10 cellular contexts compared by ENCODE assay signal in genomic region chr6:341914-342831, GRCh38. TPM values are rescaled to one million over a fixed set of nuclear protein-coding genes. Genes with fewer than 3 reads are reported as not detected.
DNase-seq lines count a peak whose midpoint lies in the region; ATAC-seq, FAIRE-seq and TF ChIP-seq lines count a peak whose summit lies in the region.
"Had no signal": no experiment of that assay in that cellular context is flagged by ENCODE, and none has a peak within 500 bp of the region (broad histone marks: within the 10 kb centered on the region; RNA-seq: fewer than 3 reads in every experiment).

No MANE protein-coding gene starts in this region.

- no peaks in the 10 kb centered on the region for H4K20me1 ChIP-seq in HepG2 (ENCODE audit: insufficient read depth, low read length)

- H3K9me3 Mint-ChIP-seq in T-helper 2 cell treated with Interferon-gamma antibody and Interleukin-4, amounts not matched to agents 5 μg/mL and 100 μg/mL, for 36 hours: no peaks in the 10 kb centered on the region

- BruUV-seq in HepG2 (replicated peaks; lab: Mats Ljungman, UMichigan): no TSS peak

- peak; percentile 13; the same call in 2 of the 3 replicates for ATAC-seq in HepG2
- ATAC-seq in right lobe of liver: no peak
- ATAC-seq in HG02884 (IDR thresholded peaks at IDR 0.05; ENCODE audit: unreplicated experiment): peak; percentile 44

- intact Hi-C loops in HepG2 (cut with micrococcal nuclease; ENCODE audit: unreplicated experiment) (no loop called here), right lobe of liver (cut with DNase I) (no loop called here)

- no peak overlapping the region for H2AFZ ChIP-seq in HepG2 (ENCODE audit: low read length)

- peaks cover 16% of the 10 kb centered on the region for H3K4me1 ChIP-seq in HepG2 (ENCODE audit: insufficient read depth, low read length)
- peaks cover 0 to 25% (median 6%) of the 10 kb centered on the region in 4 donors for H3K4me1 ChIP-seq in right lobe of liver

- H3K27ac ChIP-seq in HepG2 (ENCODE audit: extremely low read length, insufficient read depth, low read length) (no peak overlapping the region), right lobe of liver (no peak overlapping the region)

- no peak overlapping the region for H3K4me2 ChIP-seq in HepG2 (ENCODE audit: low read depth, low read length)

- TF ChIP-seq EP300 in HepG2 (IDR thresholded peaks at IDR 0.05; ENCODE audit: low read depth in 2 of 2, low read length in 2 of 2) (no peak), HepG2 (CRISPR knock-in tag; IDR thresholded peaks at IDR 0.05; ENCODE audit: borderline replicate concordance) (no peak)

- H3K36me3 Mint-ChIP-seq in T-helper 2 cell treated with Interferon-gamma antibody and Interleukin-4, amounts not matched to agents 5 μg/mL and 100 μg/mL, for 36 hours (ENCODE audit: low read depth): peaks cover 2% of the 10 kb centered on the region

- H3K36me3 ChIP-seq in HepG2 (replicated peaks in 1 of 2; ENCODE audit: control insufficient read depth in 1 of 2, insufficient read depth in 2 of 2, low read length in 2 of 2) (no peaks in the 10 kb centered on the region; a peak in 1 of 5 replicates), right lobe of liver (peaks cover 0 to 5% (median 0%) of the 10 kb centered on the region in 4 donors)

- no peak for FAIRE-seq in HepG2 (lab: Jason Lieb, UNC)
- no peak for FAIRE-seq in H54 (lab: Jason Lieb, UNC)

- TF ChIP-seq CTCF in HepG2 (CRISPR knock-in tag; IDR thresholded peaks at IDR 0.05): no peak
- TF ChIP-seq CTCF in right lobe of liver (IDR thresholded peaks at IDR 0.05): no peak

- 52% methylated on average over 16 of the region's 16 CpGs for whole genome bisulfite sequencing in HepG2 (ENCODE audit: low lambda C conversion rate)
- 53% methylated on average over 16 of the region's 16 CpGs for WGBS in right lobe of liver (ENCODE audit: insufficient coverage, low coverage, low lambda C conversion rate, missing lambda C conversion rate)

- in situ Hi-C loops in HepG2 (cut with HindIII; ENCODE audit: extremely low pct_ligation_motif_present, low pct_unique_long_range_greater_than_20kb): no loop called here

- H3K27me3 ChIP-seq in HepG2 (ENCODE audit: control insufficient read depth in 1 of 2, insufficient read depth in 2 of 2, low read length in 2 of 2): no peaks in the 10 kb centered on the region
- H3K27me3 ChIP-seq in right lobe of liver: no peaks in the 10 kb centered on the region

- CTCF ChIA-PET in HepG2 (lab: Yijun Ruan, JAX; ENCODE audit: low intra/inter-chr PET ratio, low total read pairs): no interaction called here

- DNase-seq in HepG2 (ENCODE audit: low spot score) (no peak), right lobe of liver (no peak), NCI-H187 (lab: John Stamatoyannopoulos, UW) (no peak), H54 (ENCODE audit: insufficient read length, low spot score) (no peak), NCI-H82 (lab: John Stamatoyannopoulos, UW) (no peak)
- no peak for DNase-seq in T-helper 2 cell treated with Interferon-gamma antibody and Interleukin-4, amounts not matched to agents 5 μg/mL and 100 μg/mL, for 36 hours (ENCODE audit: low spot score)
- DNase-seq in activated CD4-positive, alpha-beta T cell treated with anti-CD3 and anti-CD28 coated beads for 48 hours: no peak
- DNase-seq: ACHN; activated CD4-positive, alpha-beta T cell treated with anti-CD3 and anti-CD28 coated beads, Interleukin-2, amount 50 U/mL, for 1 hour had no signal

- peak overlapping the region; percentile 37 for H3K27ac Mint-ChIP-seq in T-helper 2 cell treated with Interferon-gamma antibody and Interleukin-4, amounts not matched to agents 5 μg/mL and 100 μg/mL, for 36 hours

- H3K9me3 ChIP-seq in HepG2 (ENCODE audit: low read length) (no peaks in the 10 kb centered on the region), right lobe of liver (no peaks in the 10 kb centered on the region)

- no peaks in the 10 kb centered on the region for H3K79me2 ChIP-seq in HepG2 (ENCODE audit: insufficient read depth, low read length)

- H3K4me3 Mint-ChIP-seq in T-helper 2 cell treated with Interferon-gamma antibody and Interleukin-4, amounts not matched to agents 5 μg/mL and 100 μg/mL, for 36 hours: no peak overlapping the region

- no peak for TF ChIP-seq RAD21 in HepG2 (CRISPR knock-in tag; IDR thresholded peaks at IDR 0.05)

- H3K4me1 Mint-ChIP-seq in T-helper 2 cell treated with Interferon-gamma antibody and Interleukin-4, amounts not matched to agents 5 μg/mL and 100 μg/mL, for 36 hours (ENCODE audit: low read depth): peaks cover 47% of the 10 kb centered on the region

- no peak overlapping the region for H3K4me3 ChIP-seq in HepG2 (replicated peaks in 1 of 3; ENCODE audit: insufficient read depth in 1 of 3, low read depth in 2 of 3, low read length in 3 of 3)
- H3K4me3 ChIP-seq in right lobe of liver: no peak overlapping the region

- POLR2A ChIA-PET in HepG2 (lab: Yijun Ruan, JAX): no interaction called here

- TF ChIP-seq POLR2A in HepG2 (IDR thresholded peaks at IDR 0.05; ENCODE audit: insufficient read depth in 1 of 2, low read depth in 2 of 2, low read length in 2 of 2): no peak
- no peak for TF ChIP-seq POLR2A in right lobe of liver (IDR thresholded peaks at IDR 0.05)
- no peak for TF ChIP-seq POLR2A in H54 (IDR thresholded peaks at IDR 0.05; ENCODE audit: low read depth, low read length)

- H3K9ac ChIP-seq in HepG2 (ENCODE audit: insufficient read depth, low read depth, low read length): no peak overlapping the region

- no peaks in the 10 kb centered on the region for H3K27me3 Mint-ChIP-seq in T-helper 2 cell treated with Interferon-gamma antibody and Interleukin-4, amounts not matched to agents 5 μg/mL and 100 μg/mL, for 36 hours (ENCODE audit: low read depth)

RNA-seq across cellular contexts. Expression of gene IRF4, which starts 49.4 kb away (rescaled TPM):
- total RNA-seq in HepG2 (2016; rRNA removed; fragmentation: Illumina TruSeq; extraction: Trizol): 0.07 and 0.09 TPM in 2 replicates
- total RNA-seq in HepG2 (2016; cell fraction: cytosol; rRNA removed; fragmentation: Illumina TruSeq; extraction: Trizol; ENCODE audit: low read depth): not detected in 2 replicates
- 0.06 and 0.13 TPM in 2 replicates for total RNA-seq in HepG2 (2016; cell fraction: insoluble cytoplasmic fraction; rRNA removed; fragmentation: Illumina TruSeq; extraction: Trizol)
- 0.19 and 0.21 TPM in 2 replicates for total RNA-seq in HepG2 (2016; cell fraction: membrane; rRNA removed; fragmentation: Illumina TruSeq; extraction: Trizol)
- total RNA-seq in HepG2 (2016; cell fraction: nucleus; rRNA removed; fragmentation: Illumina TruSeq; extraction: Trizol): 0.09 TPM in 1 of 2 replicates, not detected in the other
- polyA plus RNA-seq in HepG2 (2011; rRNA removed): 0.07 TPM in 2 replicates
- polyA plus RNA-seq in HepG2 (2011; cell fraction: cytosol; rRNA removed): 0.04 and 0.24 TPM in 2 replicates
- polyA plus RNA-seq in HepG2 (2011; cell fraction: nucleus; rRNA removed): 0.16 and 0.51 TPM in 2 replicates
- 0.04 and 0.11 TPM in 2 replicates for polyA plus RNA-seq in HepG2 (2012)
- not detected in 2 replicates for polyA plus RNA-seq in HepG2 (2016; cell fraction: cytosol; fragmentation: Illumina TruSeq; extraction: Trizol; ENCODE audit: low read depth)
- polyA plus RNA-seq in HepG2 (2016; cell fraction: insoluble cytoplasmic fraction; fragmentation: Illumina TruSeq; extraction: Trizol; ENCODE audit: low read depth): 0.09 and 0.10 TPM in 2 replicates
- 0.03 and 0.05 TPM in 2 replicates for polyA plus RNA-seq in HepG2 (2016; cell fraction: membrane; fragmentation: Illumina TruSeq; extraction: Trizol; ENCODE audit: low read depth)
- 0.11 and 0.30 TPM in 2 replicates for polyA plus RNA-seq in HepG2 (2016; cell fraction: nucleus; fragmentation: Illumina TruSeq; extraction: Trizol; ENCODE audit: insufficient read depth, low read depth)
- 0.72 TPM in 1 of 2 replicates, not detected in the other for polyA minus RNA-seq in HepG2 (2011; rRNA and poly(A)+ RNA removed; ENCODE audit: low replicate concordance)
- polyA minus RNA-seq in HepG2 (2011; cell fraction: cytosol; rRNA and poly(A)+ RNA removed): not detected in 2 replicates
- polyA minus RNA-seq in HepG2 (2011; cell fraction: nucleus; rRNA and poly(A)+ RNA removed): 0.12 and 0.13 TPM in 2 replicates
- 1 to 10 TPM in 4 of 6 experiments, under 1 TPM in 2; 0.24 to 5.0 (median 1.6) TPM for total RNA-seq in right lobe of liver

RNA-seq across cellular contexts. Expression of gene DUSP22, which starts 49.9 kb away (rescaled TPM):
- 29.1 and 32.8 TPM in 2 replicates for total RNA-seq in HepG2 (2016; rRNA removed; fragmentation: Illumina TruSeq; extraction: Trizol)
- total RNA-seq in HepG2 (2016; cell fraction: cytosol; rRNA removed; fragmentation: Illumina TruSeq; extraction: Trizol; ENCODE audit: low read depth): 22.6 TPM in 2 replicates
- 25.5 and 31.6 TPM in 2 replicates for total RNA-seq in HepG2 (2016; cell fraction: insoluble cytoplasmic fraction; rRNA removed; fragmentation: Illumina TruSeq; extraction: Trizol)
- 56.6 and 61.9 TPM in 2 replicates for total RNA-seq in HepG2 (2016; cell fraction: membrane; rRNA removed; fragmentation: Illumina TruSeq; extraction: Trizol)
- 32.2 and 39.4 TPM in 2 replicates for total RNA-seq in HepG2 (2016; cell fraction: nucleus; rRNA removed; fragmentation: Illumina TruSeq; extraction: Trizol)
- 20.2 and 22.5 TPM in 2 replicates for polyA plus RNA-seq in HepG2 (2011; rRNA removed)
- 21.7 and 22.6 TPM in 2 replicates for polyA plus RNA-seq in HepG2 (2011; cell fraction: cytosol; rRNA removed)
- polyA plus RNA-seq in HepG2 (2011; cell fraction: nucleus; rRNA removed): 114 and 123 TPM in 2 replicates
- 26.8 and 53.2 TPM in 2 replicates for polyA plus RNA-seq in HepG2 (2012)
- 30.2 and 39.2 TPM in 2 replicates for polyA plus RNA-seq in HepG2 (2016; cell fraction: cytosol; fragmentation: Illumina TruSeq; extraction: Trizol; ENCODE audit: low read depth)
- polyA plus RNA-seq in HepG2 (2016; cell fraction: insoluble cytoplasmic fraction; fragmentation: Illumina TruSeq; extraction: Trizol; ENCODE audit: low read depth): 30.2 and 36.3 TPM in 2 replicates
- polyA plus RNA-seq in HepG2 (2016; cell fraction: membrane; fragmentation: Illumina TruSeq; extraction: Trizol; ENCODE audit: low read depth): 58.4 and 62.7 TPM in 2 replicates
- 46.9 and 51.1 TPM in 2 replicates for polyA plus RNA-seq in HepG2 (2016; cell fraction: nucleus; fragmentation: Illumina TruSeq; extraction: Trizol; ENCODE audit: insufficient read depth, low read depth)
- 5.3 and 29.0 TPM in 2 replicates for polyA minus RNA-seq in HepG2 (2011; rRNA and poly(A)+ RNA removed; ENCODE audit: low replicate concordance)
- polyA minus RNA-seq in HepG2 (2011; cell fraction: cytosol; rRNA and poly(A)+ RNA removed): 5.7 and 8.6 TPM in 2 replicates
- 42.6 and 44.8 TPM in 2 replicates for polyA minus RNA-seq in HepG2 (2011; cell fraction: nucleus; rRNA and poly(A)+ RNA removed)
- total RNA-seq in right lobe of liver: 10 to 100 TPM; 20.6 to 24.8 (median 21.3) TPM

Comparison
In these comparisons a context has a peak if more than half of its experiments do, and no peak if none do; other contexts are left out.
1. ATAC-seq: peak in HepG2 (single experiment) and HG02884 (single experiment); none in right lobe of liver (0 of 4).